In genomic region chr7:99408347-99409191, GRCh38 we compare ENCODE assay signal across 1 cellular context.
TF ChIP-seq lines count a peak whose summit lies in the region.

Gene BUD31 (plus strand): TSS chr7:99408969. CDS start chr7:99411093, 2,124 bp downstream.
Gene PDAP1 (minus strand): TSS chr7:99408597. CDS start chr7:99408548, 49 bp downstream.

TF ChIP-seq in HepG2, 621 proteins besides CTCF, POLR2A, EP300 and RAD21 (continued from another document and continues in another):
- peak; percentile 61; the same call in 1 of the 2 replicates for TF ChIP-seq MYNN (CRISPR knock-in tag; IDR thresholded peaks at IDR 0.05; ENCODE audit: low read depth)
- peak; percentile 85 for TF ChIP-seq SPEN (CRISPR knock-in tag; IDR thresholded peaks at IDR 0.05; ENCODE audit: low read depth)
- peak; percentile 48 for TF ChIP-seq SP2 (CRISPR knock-in tag; IDR thresholded peaks at IDR 0.05)
- no peak for TF ChIP-seq CREB3 (CRISPR knock-in tag; IDR thresholded peaks at IDR 0.05)
- no peak for TF ChIP-seq ZNF878 (CRISPR knock-in tag; IDR thresholded peaks at IDR 0.05)
- 0 out of 2 replicates have a peak, but pooled peaks have one; percentile 84 for TF ChIP-seq ZNF354B (CRISPR knock-in tag; IDR thresholded peaks at IDR 0.05)
- TF ChIP-seq ATF5 (CRISPR knock-in tag; IDR thresholded peaks at IDR 0.05; ENCODE audit: low read depth): 0 out of 2 replicates have a peak, but pooled peaks have one; percentile 64
- no peak for TF ChIP-seq FUBP1 (CRISPR knock-in tag; IDR thresholded peaks at IDR 0.05; ENCODE audit: borderline replicate concordance)
- TF ChIP-seq MTA3 (CRISPR knock-in tag; IDR thresholded peaks at IDR 0.05): no peak
- TF ChIP-seq CREB1 (IDR thresholded peaks at IDR 0.05): peak; percentile 79
- TF ChIP-seq CREB1 (CRISPR knock-in tag; IDR thresholded peaks at IDR 0.05): peak; percentile 86
- peak; percentile 92; the same call in 1 of the 2 replicates for TF ChIP-seq ZNF614 (CRISPR knock-in tag; IDR thresholded peaks at IDR 0.05; ENCODE audit: borderline replicate concordance)
- TF ChIP-seq ZSCAN21 (CRISPR knock-in tag; IDR thresholded peaks at IDR 0.05; ENCODE audit: borderline replicate concordance): peak; percentile 32; the same call in 1 of the 2 replicates
- peak; percentile 97 for TF ChIP-seq ZBTB25 (CRISPR knock-in tag; IDR thresholded peaks at IDR 0.05)
- TF ChIP-seq BRCA1 (CRISPR knock-in tag; IDR thresholded peaks at IDR 0.05): no peak
- no peak for TF ChIP-seq ZNF264 (CRISPR knock-in tag; IDR thresholded peaks at IDR 0.05)
- TF ChIP-seq TBX2 (CRISPR knock-in tag; IDR thresholded peaks at IDR 0.05; ENCODE audit: borderline replicate concordance): peak; percentile 71
- TF ChIP-seq ZSCAN9 (CRISPR knock-in tag; IDR thresholded peaks at IDR 0.05; ENCODE audit: borderline replicate concordance): peak; percentile 77; the same call in 1 of the 2 replicates
- peak; percentile 60; the same call in 1 of the 2 replicates for TF ChIP-seq NCOR1 (IDR thresholded peaks at IDR 0.05; ENCODE audit: borderline replicate concordance, low read length)
- no peak for TF ChIP-seq SOX13 (IDR thresholded peaks at IDR 0.05)
- TF ChIP-seq SOX13 (CRISPR knock-in tag; conservative IDR thresholded peaks at IDR 0.05 in 1 of 2, IDR thresholded peaks at IDR 0.05 in 1 of 2): peak in 1 of 2 experiments; percentile 32; a peak in 2 of 4 replicates
- peak; percentile 89 for TF ChIP-seq SP4 (CRISPR knock-in tag; IDR thresholded peaks at IDR 0.05)
- TF ChIP-seq ATF6 (CRISPR knock-in tag; conservative IDR thresholded peaks at IDR 0.05): 0 out of 2 replicates have a peak, but pooled peaks have one; percentile 60
- TF ChIP-seq ZMYM4 (CRISPR knock-in tag; IDR thresholded peaks at IDR 0.05): peak; percentile 25; the same call in 1 of the 2 replicates
- TF ChIP-seq ZBTB7A (CRISPR knock-in tag; IDR thresholded peaks at IDR 0.05): no peak
- peak; percentile 30; the same call in 1 of the 2 replicates for TF ChIP-seq FOXO1 (CRISPR knock-in tag; IDR thresholded peaks at IDR 0.05)
- no peak; the same call in 1 of the 2 replicates for TF ChIP-seq ZNF256 (CRISPR knock-in tag; conservative IDR thresholded peaks at IDR 0.05)
- TF ChIP-seq TEF (CRISPR knock-in tag; IDR thresholded peaks at IDR 0.05): no peak
- no peak for TF ChIP-seq CBX2 (IDR thresholded peaks at IDR 0.05; ENCODE audit: low read depth, low read length)
- TF ChIP-seq CBX2 (CRISPR knock-in tag; IDR thresholded peaks at IDR 0.05; ENCODE audit: low read depth): no peak
- TF ChIP-seq ZNF160 (CRISPR knock-in tag; IDR thresholded peaks at IDR 0.05): 0 out of 2 replicates have a peak, but pooled peaks have one; percentile 15
- peak; percentile 80; the same call in 1 of the 2 replicates for TF ChIP-seq CCDC6 (CRISPR knock-in tag; IDR thresholded peaks at IDR 0.05)
- TF ChIP-seq ZNF780A (CRISPR knock-in tag; IDR thresholded peaks at IDR 0.05): no peak
- TF ChIP-seq PRDM10 (CRISPR knock-in tag; IDR thresholded peaks at IDR 0.05; ENCODE audit: low read depth): peak; percentile 42; the same call in 1 of the 2 replicates
- TF ChIP-seq ZNF513 (CRISPR knock-in tag; conservative IDR thresholded peaks at IDR 0.05): no peak
- TF ChIP-seq MAFK (conservative IDR thresholded peaks at IDR 0.05 in 1 of 2, IDR thresholded peaks at IDR 0.05 in 1 of 2; ENCODE audit: low read length in 2 of 2): no peak
- TF ChIP-seq ZNF136 (CRISPR knock-in tag; IDR thresholded peaks at IDR 0.05; ENCODE audit: low read depth): peak; percentile 24; the same call in 1 of the 2 replicates
- peak; percentile 76; the same call in 1 of the 2 replicates for TF ChIP-seq STAT6 (CRISPR knock-in tag; IDR thresholded peaks at IDR 0.05; ENCODE audit: borderline replicate concordance)
- no peak for TF ChIP-seq BHLHE40 (IDR thresholded peaks at IDR 0.05; ENCODE audit: low read length)
- no peak for TF ChIP-seq ARNT (IDR thresholded peaks at IDR 0.05)
- TF ChIP-seq MAX (IDR thresholded peaks at IDR 0.05): peak; percentile 80
- no peak for TF ChIP-seq EHMT2 (IDR thresholded peaks at IDR 0.05; ENCODE audit: borderline replicate concordance, low read depth, low read length)
- TF ChIP-seq ZNF552 (CRISPR knock-in tag; IDR thresholded peaks at IDR 0.05; ENCODE audit: borderline replicate concordance): no peak
- peak; percentile 85 for TF ChIP-seq ZFX (CRISPR knock-in tag; IDR thresholded peaks at IDR 0.05; ENCODE audit: low read depth)
- TF ChIP-seq XBP1 (CRISPR knock-in tag; IDR thresholded peaks at IDR 0.05): no peak
- TF ChIP-seq ZNF713 (CRISPR knock-in tag; IDR thresholded peaks at IDR 0.05): peak; percentile 86; the same call in 1 of the 2 replicates
- TF ChIP-seq ZNF382 (CRISPR knock-in tag; IDR thresholded peaks at IDR 0.05; ENCODE audit: borderline replicate concordance): no peak
- TF ChIP-seq NR0B2 (CRISPR knock-in tag; IDR thresholded peaks at IDR 0.05): peak; percentile 36; the same call in 1 of the 2 replicates
- TF ChIP-seq PTBP1 (IDR thresholded peaks at IDR 0.05; ENCODE audit: low read depth, low read length, poor library complexity, severe bottlenecking): no peak
- no peak for TF ChIP-seq ZNF296 (CRISPR knock-in tag; conservative IDR thresholded peaks at IDR 0.05)
- TF ChIP-seq HOXA9 (CRISPR knock-in tag; IDR thresholded peaks at IDR 0.05; ENCODE audit: borderline replicate concordance): no peak
- no peak for TF ChIP-seq RBAK (CRISPR knock-in tag; IDR thresholded peaks at IDR 0.05)
